35 cellular contexts compared by ENCODE assay signal in genomic region chr5:175417384-175417783, GRCh38. TPM values are rescaled to one million over a fixed set of nuclear protein-coding genes. Genes with fewer than 3 reads are reported as not detected.
"Had no signal": no experiment of that assay in that cellular context is flagged by ENCODE, and none has a peak within 500 bp of the region (broad histone marks: within the 10 kb centered on the region; RNA-seq: fewer than 3 reads in every experiment).

No MANE protein-coding gene starts in this region.

- H3K27ac ChIP-seq: body of pancreas, brain microvascular endothelial cell, breast epithelium, VCaP had no signal

- H3K36me3 ChIP-seq: brain microvascular endothelial cell, breast epithelium had no signal

- H3K36me3 Mint-ChIP-seq: activated CD4-positive, alpha-beta memory T cell treated with anti-CD3 and anti-CD28 coated beads for 36 hours; activated naive CD4-positive, alpha-beta T cell treated with anti-CD3 and anti-CD28 coated beads, Interleukin-2, amount 10 ng/mL, durations not matched to agents 7 days and 5 days; activated naive CD4-positive, alpha-beta T cell treated with anti-CD3 and anti-CD28 coated beads, Interleukin-2, amount 50 U/mL, for 24 hours; activated naive CD8-positive, alpha-beta T cell treated with anti-CD3 and anti-CD28 coated beads, Interleukin-2, amount 10 ng/mL, durations not matched to agents 7 days and 5 days had no signal

- H3K9me3 Mint-ChIP-seq: activated CD8-positive, alpha-beta T cell treated with anti-CD3 and anti-CD28 coated beads for 36 hours; activated naive CD4-positive, alpha-beta T cell treated with anti-CD3 and anti-CD28 coated beads, Interleukin-2, amount 10 ng/mL, durations not matched to agents 7 days and 5 days had no signal

- H3K4me3 Mint-ChIP-seq: activated B cell treated with CpG ODN at 0.5 μM for 24 hours; activated CD4-positive, alpha-beta memory T cell treated with anti-CD3 and anti-CD28 coated beads for 36 hours; activated CD4-positive, alpha-beta T cell treated with anti-CD3 and anti-CD28 coated beads, Interleukin-2, amount 10 ng/mL, durations not matched to agents 24 days and 14 days; activated CD8-positive, alpha-beta T cell treated with anti-CD3 and anti-CD28 coated beads for 36 hours; activated naive CD4-positive, alpha-beta T cell treated with anti-CD3 and anti-CD28 coated beads, Interleukin-2, amount 10 ng/mL, durations not matched to agents 7 days and 5 days; activated naive CD4-positive, alpha-beta T cell treated with anti-CD3 and anti-CD28 coated beads, Interleukin-2, amount 50 U/mL, for 24 hours; activated naive CD8-positive, alpha-beta T cell; activated naive CD8-positive, alpha-beta T cell treated with anti-CD3 and anti-CD28 coated beads, Interleukin-2, amount 10 ng/mL, durations not matched to agents 7 days and 5 days; activated naive CD8-positive, alpha-beta T cell treated with anti-CD3 and anti-CD28 coated beads, Interleukin-2, amount 50 U/mL, for 24 hours; activated T-cell treated with anti-CD3 and anti-CD28 coated beads, Interleukin-2, amount 50 U/mL, for 4 hours; activated T-cell treated with anti-CD3 and anti-CD28 coated beads, Interleukin-2, amount 50 U/mL, for 72 hours; T-helper 1 cell treated with Interleukin-12 subunit alpha and Interleukin-12 subunit beta and Interleukin-4 antibody, amounts not matched to agents 30 μg/mL and 1 μg/mL, for 36 hours; T-helper 2 cell treated with Interferon-gamma antibody and Interleukin-4, amounts not matched to agents 5 μg/mL and 100 μg/mL, for 36 hours had no signal

- H3K9me3 ChIP-seq: body of pancreas had no signal

- H3K4me1 Mint-ChIP-seq: activated B cell treated with CpG ODN at 0.5 μM for 24 hours; activated CD4-positive, alpha-beta T cell treated with anti-CD3 and anti-CD28 coated beads, Interleukin-2, amount 10 ng/mL, durations not matched to agents 24 days and 14 days; activated naive CD4-positive, alpha-beta T cell treated with anti-CD3 and anti-CD28 coated beads, Interleukin-2, amount 10 ng/mL, durations not matched to agents 7 days and 5 days; activated naive CD4-positive, alpha-beta T cell treated with anti-CD3 and anti-CD28 coated beads, Interleukin-2, amount 50 U/mL, for 24 hours; activated naive CD8-positive, alpha-beta T cell treated with anti-CD3 and anti-CD28 coated beads, Interleukin-2, amount 10 ng/mL, durations not matched to agents 7 days and 5 days; activated naive CD8-positive, alpha-beta T cell treated with anti-CD3 and anti-CD28 coated beads, Interleukin-2, amount 50 U/mL, for 24 hours had no signal

- ATAC-seq: activated CD8-positive, alpha-beta T cell treated with anti-CD3 and anti-CD28 coated beads for 36 hours; activated naive CD8-positive, alpha-beta T cell treated with anti-CD3 and anti-CD28 coated beads, Interleukin-2, amount 50 U/mL, for 24 hours; activated T-cell treated with anti-CD3 and anti-CD28 coated beads, Interleukin-2, amount 50 U/mL, for 4 hours; activated T-cell treated with anti-CD3 and anti-CD28 coated beads, Interleukin-2, amount 50 U/mL, for 72 hours; body of pancreas had no signal

- H3K4me3 ChIP-seq: body of pancreas, breast epithelium had no signal

- DNase-seq: activated B cell treated with CpG ODN at 0.5 μM for 24 hours; activated CD4-positive, alpha-beta memory T cell treated with anti-CD3 and anti-CD28 coated beads for 36 hours; activated CD4-positive, alpha-beta T cell treated with anti-CD3 and anti-CD28 coated beads for 4 hours; activated CD4-positive, alpha-beta T cell treated with anti-CD3 and anti-CD28 coated beads, Interleukin-2, amount 10 ng/mL, durations not matched to agents 24 days and 14 days; activated CD4-positive, alpha-beta T cell treated with anti-CD3 and anti-CD28 coated beads, Interleukin-2, amount 50 U/mL, for 1 hour; activated CD4-positive, alpha-beta T cell treated with anti-CD3 and anti-CD28 coated beads, Interleukin-2, amount 50 U/mL, for 4 hours; activated CD4-positive, CD25-positive, alpha-beta regulatory T cell treated with anti-CD3 and anti-CD28 coated beads, Interleukin-2, amount 50 U/mL, for 72 hours; activated CD8-positive, alpha-beta memory T cell treated with anti-CD3 and anti-CD28 coated beads, Interleukin-2, amount 50 U/mL, for 4 hours; activated CD8-positive, alpha-beta T cell treated with anti-CD3 and anti-CD28 coated beads for 36 hours; activated effector memory CD4-positive, alpha-beta T cell treated with Interleukin-2 at 50 U/mL for 16 hours; activated gamma-delta T cell; activated naive CD4-positive, alpha-beta T cell treated with anti-CD3 and anti-CD28 coated beads, Interleukin-2, amount 10 ng/mL, durations not matched to agents 7 days and 5 days; activated naive CD4-positive, alpha-beta T cell treated with Interleukin-2 at 50 U/mL for 16 hours; activated naive CD8-positive, alpha-beta T cell treated with anti-CD3 and anti-CD28 coated beads, Interleukin-2, amount 10 ng/mL, durations not matched to agents 7 days and 5 days; activated naive CD8-positive, alpha-beta T cell treated with anti-CD3 and anti-CD28 coated beads, Interleukin-2, amount 50 U/mL, for 24 hours; activated T-cell treated with anti-CD3 and anti-CD28 coated beads for 4 hours; activated T-cell treated with anti-CD3 and anti-CD28 coated beads, Interleukin-2, amount 50 U/mL, for 1 hour; activated T-cell treated with anti-CD3 and anti-CD28 coated beads, Interleukin-2, amount 50 U/mL, for 4 hours; activated T-cell treated with anti-CD3 and anti-CD28 coated beads, Interleukin-2, amount 50 U/mL, for 72 hours; amygdala; anterior cingulate cortex; body of pancreas; brain microvascular endothelial cell; central memory CD4-positive, alpha-beta T cell; T-helper 1 cell; T-helper 2 cell; T-helper 9 cell had no signal

- H3K27ac Mint-ChIP-seq: activated B cell treated with CpG ODN at 0.5 μM for 24 hours; activated CD4-positive, alpha-beta memory T cell treated with anti-CD3 and anti-CD28 coated beads for 36 hours; activated CD4-positive, alpha-beta T cell treated with anti-CD3 and anti-CD28 coated beads, Interleukin-2, amount 10 ng/mL, durations not matched to agents 24 days and 14 days; activated CD8-positive, alpha-beta T cell treated with anti-CD3 and anti-CD28 coated beads for 36 hours; activated naive CD4-positive, alpha-beta T cell treated with anti-CD3 and anti-CD28 coated beads, Interleukin-2, amount 10 ng/mL, durations not matched to agents 7 days and 5 days; activated naive CD4-positive, alpha-beta T cell treated with anti-CD3 and anti-CD28 coated beads, Interleukin-2, amount 50 U/mL, for 24 hours; activated naive CD8-positive, alpha-beta T cell; activated naive CD8-positive, alpha-beta T cell treated with anti-CD3 and anti-CD28 coated beads, Interleukin-2, amount 10 ng/mL, durations not matched to agents 7 days and 5 days; activated naive CD8-positive, alpha-beta T cell treated with anti-CD3 and anti-CD28 coated beads, Interleukin-2, amount 50 U/mL, for 24 hours; activated T-cell treated with anti-CD3 and anti-CD28 coated beads, Interleukin-2, amount 50 U/mL, for 72 hours; activated T-helper 2 cell treated with anti-CD3 and anti-CD28 coated beads, Interferon-gamma antibody, Interleukin-2, Interleukin-4, amounts not matched to agents 10 μg/mL and 5 μg/mL and 100 μg/mL, durations not matched to agents 14 hours and 24 hours and 36 hours; T-helper 1 cell treated with Interleukin-12 subunit alpha and Interleukin-12 subunit beta and Interleukin-4 antibody, amounts not matched to agents 30 μg/mL and 1 μg/mL, for 36 hours; T-helper 2 cell treated with Interferon-gamma antibody and Interleukin-4, amounts not matched to agents 5 μg/mL and 100 μg/mL, for 36 hours had no signal

- H3K4me1 ChIP-seq: body of pancreas, breast epithelium had no signal

- H3K27me3 ChIP-seq: body of pancreas, brain microvascular endothelial cell, breast epithelium had no signal

RNA-seq across cellular contexts. Expression of gene DRD1, which starts 26.6 kb away (rescaled TPM):
- total RNA-seq: activated B cell treated with CpG ODN at 0.5 μM for 24 hours; activated CD4-positive, alpha-beta memory T cell treated with anti-CD3 and anti-CD28 coated beads for 36 hours; activated CD8-positive, alpha-beta memory T cell treated with anti-CD3 and anti-CD28 coated beads for 36 hours; activated CD8-positive, alpha-beta T cell treated with anti-CD3 and anti-CD28 coated beads for 36 hours; activated naive CD8-positive, alpha-beta T cell treated with anti-CD3 and anti-CD28 coated beads, Interleukin-2, amount 10 ng/mL, durations not matched to agents 7 days and 5 days; activated T-cell treated with anti-CD3 and anti-CD28 coated beads, Interleukin-2, amount 50 U/mL, for 72 hours; activated T-helper 2 cell treated with anti-CD3 and anti-CD28 coated beads, Interferon-gamma antibody, Interleukin-2, Interleukin-4, amounts not matched to agents 10 μg/mL and 5 μg/mL and 100 μg/mL, durations not matched to agents 14 hours and 24 hours and 36 hours; body of pancreas had no signal
